2 cellular contexts compared by ENCODE assay signal in genomic region chr19:37979547-37980082, GRCh38.
A peak's percentile ranks its signal among the peaks of the same experiment; 100 is the strongest.
TF ChIP-seq lines count a peak whose summit lies in the region.

No MANE protein-coding gene starts in this region.

TF ChIP-seq in HEK293, 187 proteins besides CTCF, POLR2A, EP300 and RAD21 (continued from another document and continues in another):
- TF ChIP-seq, protein P1, sequence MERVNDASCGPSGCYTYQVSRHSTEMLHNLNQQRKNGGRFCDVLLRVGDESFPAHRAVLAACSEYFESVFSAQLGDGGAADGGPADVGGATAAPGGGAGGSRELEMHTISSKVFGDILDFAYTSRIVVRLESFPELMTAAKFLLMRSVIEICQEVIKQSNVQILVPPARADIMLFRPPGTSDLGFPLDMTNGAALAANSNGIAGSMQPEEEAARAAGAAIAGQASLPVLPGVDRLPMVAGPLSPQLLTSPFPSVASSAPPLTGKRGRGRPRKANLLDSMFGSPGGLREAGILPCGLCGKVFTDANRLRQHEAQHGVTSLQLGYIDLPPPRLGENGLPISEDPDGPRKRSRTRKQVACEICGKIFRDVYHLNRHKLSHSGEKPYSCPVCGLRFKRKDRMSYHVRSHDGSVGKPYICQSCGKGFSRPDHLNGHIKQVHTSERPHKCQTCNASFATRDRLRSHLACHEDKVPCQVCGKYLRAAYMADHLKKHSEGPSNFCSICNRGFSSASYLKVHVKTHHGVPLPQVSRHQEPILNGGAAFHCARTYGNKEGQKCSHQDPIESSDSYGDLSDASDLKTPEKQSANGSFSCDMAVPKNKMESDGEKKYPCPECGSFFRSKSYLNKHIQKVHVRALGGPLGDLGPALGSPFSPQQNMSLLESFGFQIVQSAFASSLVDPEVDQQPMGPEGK (tag by site-specific recombination; IDR thresholded peaks at IDR 0.05) = no peak; the same call in 1 of the 2 replicates
- no peak for TF ChIP-seq GLIS1 (tag by site-specific recombination; IDR thresholded peaks at IDR 0.05)
- TF ChIP-seq ZNF558 (tag by site-specific recombination; IDR thresholded peaks at IDR 0.05) = no peak
- TF ChIP-seq ZNF24 (tag by site-specific recombination; IDR thresholded peaks at IDR 0.05) = no peak
- TF ChIP-seq SP7 (tag by site-specific recombination; IDR thresholded peaks at IDR 0.05) = peak; percentile 70
- TF ChIP-seq ZNF596 (tag by site-specific recombination; IDR thresholded peaks at IDR 0.05) = no peak
- no peak for TF ChIP-seq ZNF221 (tag by site-specific recombination; IDR thresholded peaks at IDR 0.05; ENCODE audit: borderline replicate concordance)
- no peak for TF ChIP-seq ZFP3 (tag by site-specific recombination; IDR thresholded peaks at IDR 0.05; ENCODE audit: low read depth)
- no peak for TF ChIP-seq TCF7L2 (IDR thresholded peaks at IDR 0.05; ENCODE audit: borderline replicate concordance, low read depth, low read length)
- TF ChIP-seq ZNF19 (tag by site-specific recombination; IDR thresholded peaks at IDR 0.05; ENCODE audit: low read depth) = no peak
- no peak for TF ChIP-seq ZNF837 (tag by site-specific recombination; IDR thresholded peaks at IDR 0.05)
- TF ChIP-seq PRDM4 (tag by site-specific recombination; IDR thresholded peaks at IDR 0.05) = no peak; the same call in 1 of the 2 replicates
- TF ChIP-seq ZSCAN5A (tag by site-specific recombination; IDR thresholded peaks at IDR 0.05) = no peak
- TF ChIP-seq ZFP41 (tag by site-specific recombination; IDR thresholded peaks at IDR 0.05; ENCODE audit: borderline replicate concordance) = no peak
- no peak for TF ChIP-seq ZBTB49 (tag by site-specific recombination; IDR thresholded peaks at IDR 0.05; ENCODE audit: low read depth)
- TF ChIP-seq, protein P2, sequence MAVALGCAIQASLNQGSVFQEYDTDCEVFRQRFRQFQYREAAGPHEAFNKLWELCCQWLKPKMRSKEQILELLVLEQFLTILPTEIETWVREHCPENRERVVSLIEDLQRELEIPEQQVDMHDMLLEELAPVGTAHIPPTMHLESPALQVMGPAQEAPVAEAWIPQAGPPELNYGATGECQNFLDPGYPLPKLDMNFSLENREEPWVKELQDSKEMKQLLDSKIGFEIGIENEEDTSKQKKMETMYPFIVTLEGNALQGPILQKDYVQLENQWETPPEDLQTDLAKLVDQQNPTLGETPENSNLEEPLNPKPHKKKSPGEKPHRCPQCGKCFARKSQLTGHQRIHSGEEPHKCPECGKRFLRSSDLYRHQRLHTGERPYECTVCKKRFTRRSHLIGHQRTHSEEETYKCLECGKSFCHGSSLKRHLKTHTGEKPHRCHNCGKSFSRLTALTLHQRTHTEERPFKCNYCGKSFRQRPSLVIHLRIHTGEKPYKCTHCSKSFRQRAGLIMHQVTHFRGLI (tag by site-specific recombination; IDR thresholded peaks at IDR 0.05) = peak; percentile 87
- no peak for TF ChIP-seq KLF16 (tag by site-specific recombination; IDR thresholded peaks at IDR 0.05)
- TF ChIP-seq MYNN (tag by site-specific recombination; IDR thresholded peaks at IDR 0.05; ENCODE audit: borderline replicate concordance) = no peak
- no peak for TF ChIP-seq ZNF658 (tag by site-specific recombination; IDR thresholded peaks at IDR 0.05)
- TF ChIP-seq ZNF654 (tag by site-specific recombination; IDR thresholded peaks at IDR 0.05; ENCODE audit: low read depth) = no peak
- TF ChIP-seq ZNF544 (tag by site-specific recombination; IDR thresholded peaks at IDR 0.05) = no peak
- no peak for TF ChIP-seq YY2 (tag by site-specific recombination; IDR thresholded peaks at IDR 0.05)

TF ChIP-seq in HepG2, 621 proteins besides CTCF, POLR2A, EP300 and RAD21 (continued from another document and continues in another):
- TF ChIP-seq, protein P3, sequence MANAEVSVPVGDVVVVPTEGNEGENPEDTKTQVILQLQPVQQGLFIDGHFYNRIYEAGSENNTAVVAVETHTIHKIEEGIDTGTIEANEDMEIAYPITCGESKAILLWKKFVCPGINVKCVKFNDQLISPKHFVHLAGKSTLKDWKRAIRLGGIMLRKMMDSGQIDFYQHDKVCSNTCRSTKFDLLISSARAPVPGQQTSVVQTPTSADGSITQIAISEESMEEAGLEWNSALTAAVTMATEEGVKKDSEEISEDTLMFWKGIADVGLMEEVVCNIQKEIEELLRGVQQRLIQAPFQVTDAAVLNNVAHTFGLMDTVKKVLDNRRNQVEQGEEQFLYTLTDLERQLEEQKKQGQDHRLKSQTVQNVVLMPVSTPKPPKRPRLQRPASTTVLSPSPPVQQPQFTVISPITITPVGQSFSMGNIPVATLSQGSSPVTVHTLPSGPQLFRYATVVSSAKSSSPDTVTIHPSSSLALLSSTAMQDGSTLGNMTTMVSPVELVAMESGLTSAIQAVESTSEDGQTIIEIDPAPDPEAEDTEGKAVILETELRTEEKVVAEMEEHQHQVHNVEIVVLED (CRISPR knock-in tag; IDR thresholded peaks at IDR 0.05; ENCODE audit: borderline replicate concordance) = no peak
- TF ChIP-seq PHB2 (IDR thresholded peaks at IDR 0.05; ENCODE audit: partially characterized antibody) (no peak), ZNF17 (CRISPR knock-in tag; IDR thresholded peaks at IDR 0.05) (no peak), FOSL2 (CRISPR knock-in tag; IDR thresholded peaks at IDR 0.05) (peak; percentile 23; the same call in 1 of the 2 replicates), BCL6 (CRISPR knock-in tag; IDR thresholded peaks at IDR 0.05) (peak; percentile 29; the same call in 1 of the 2 replicates), ZNF775 (CRISPR knock-in tag; IDR thresholded peaks at IDR 0.05; ENCODE audit: borderline replicate concordance) (no peak), EZH2 (conservative IDR thresholded peaks at IDR 0.05; ENCODE audit: low read depth, low read length) (no peak), DNMT1 (CRISPR knock-in tag; IDR thresholded peaks at IDR 0.05) (no peak), IKZF5 (CRISPR knock-in tag; IDR thresholded peaks at IDR 0.05) (no peak), ZNF549 (CRISPR knock-in tag; IDR thresholded peaks at IDR 0.05) (no peak), ZNF770 (CRISPR knock-in tag; IDR thresholded peaks at IDR 0.05) (no peak), ASH2L (IDR thresholded peaks at IDR 0.05; ENCODE audit: insufficient read length, low read depth, low read length) (peak; percentile 30), TCF7L2 (IDR thresholded peaks at IDR 0.05; ENCODE audit: low read depth, low read length) (no peak), ZNF616 (CRISPR knock-in tag; IDR thresholded peaks at IDR 0.05; ENCODE audit: low read depth) (no peak), ETV5 (CRISPR knock-in tag; IDR thresholded peaks at IDR 0.05; ENCODE audit: borderline replicate concordance) (no peak), DR1 (CRISPR knock-in tag; IDR thresholded peaks at IDR 0.05) (peak; percentile 48; the same call in 1 of the 2 replicates), SPEN (CRISPR knock-in tag; IDR thresholded peaks at IDR 0.05; ENCODE audit: low read depth) (peak; percentile 42; the same call in 1 of the 2 replicates), MIER2 (CRISPR knock-in tag; IDR thresholded peaks at IDR 0.05) (no peak), ADNP (CRISPR knock-in tag; IDR thresholded peaks at IDR 0.05) (no peak), ZBTB38 (CRISPR knock-in tag; IDR thresholded peaks at IDR 0.05) (peak; percentile 56; the same call in 1 of the 2 replicates), ZNF274 (CRISPR knock-in tag; IDR thresholded peaks at IDR 0.05) (peak; percentile 25; the same call in 1 of the 2 replicates), ZNF350 (CRISPR knock-in tag; IDR thresholded peaks at IDR 0.05; ENCODE audit: borderline replicate concordance, low read depth) (peak; percentile 48; the same call in 1 of the 2 replicates), MYC (CRISPR knock-in tag; IDR thresholded peaks at IDR 0.05; ENCODE audit: borderline replicate concordance) (peak; percentile 52; the same call in 1 of the 2 replicates), ESRRA (CRISPR knock-in tag; IDR thresholded peaks at IDR 0.05; ENCODE audit: low read depth) (no peak), ZNF230 (CRISPR knock-in tag; IDR thresholded peaks at IDR 0.05) (no peak), KDM5B (CRISPR knock-in tag; IDR thresholded peaks at IDR 0.05; ENCODE audit: borderline replicate concordance) (peak; percentile 40; the same call in 1 of the 2 replicates), KDM1A (CRISPR knock-in tag; IDR thresholded peaks at IDR 0.05) (no peak), TEAD3 (CRISPR knock-in tag; optimal IDR thresholded peaks at IDR 0.05; ENCODE audit: borderline replicate concordance) (peak; percentile 20), ELF1 (CRISPR knock-in tag; IDR thresholded peaks at IDR 0.05) (no peak), HMG20B (CRISPR knock-in tag; conservative IDR thresholded peaks at IDR 0.05) (no peak), ZNF121 (CRISPR knock-in tag; IDR thresholded peaks at IDR 0.05) (peak; percentile 40; the same call in 1 of the 2 replicates), CEBPB (IDR thresholded peaks at IDR 0.05; ENCODE audit: borderline replicate concordance, low read depth, low read length) (peak; percentile 42; the same call in 1 of the 2 replicates), KDM2A (CRISPR knock-in tag; IDR thresholded peaks at IDR 0.05; ENCODE audit: borderline replicate concordance, low read depth) (0 out of 2 replicates have a peak, but pooled peaks have one; percentile 33), ZNF367 (CRISPR knock-in tag; IDR thresholded peaks at IDR 0.05; ENCODE audit: borderline replicate concordance) (no peak), SOX13 (IDR thresholded peaks at IDR 0.05) (no peak), SOX13 (CRISPR knock-in tag; conservative IDR thresholded peaks at IDR 0.05 in 1 of 2, IDR thresholded peaks at IDR 0.05 in 1 of 2) (0 out of 4 replicates have a peak, but pooled peaks of 1 of the 2 experiments have one; percentile 4), SALL2 (CRISPR knock-in tag; IDR thresholded peaks at IDR 0.05) (0 out of 2 replicates have a peak, but pooled peaks have one; percentile 26), ZMYM3 (CRISPR knock-in tag; IDR thresholded peaks at IDR 0.05) (0 out of 2 replicates have a peak, but pooled peaks have one; percentile 57)
- TF ChIP-seq, protein P4, sequence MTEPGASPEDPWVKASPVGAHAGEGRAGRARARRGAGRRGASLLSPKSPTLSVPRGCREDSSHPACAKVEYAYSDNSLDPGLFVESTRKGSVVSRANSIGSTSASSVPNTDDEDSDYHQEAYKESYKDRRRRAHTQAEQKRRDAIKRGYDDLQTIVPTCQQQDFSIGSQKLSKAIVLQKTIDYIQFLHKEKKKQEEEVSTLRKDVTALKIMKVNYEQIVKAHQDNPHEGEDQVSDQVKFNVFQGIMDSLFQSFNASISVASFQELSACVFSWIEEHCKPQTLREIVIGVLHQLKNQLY (CRISPR knock-in tag; IDR thresholded peaks at IDR 0.05) = no peak
- TF ChIP-seq, protein P5, sequence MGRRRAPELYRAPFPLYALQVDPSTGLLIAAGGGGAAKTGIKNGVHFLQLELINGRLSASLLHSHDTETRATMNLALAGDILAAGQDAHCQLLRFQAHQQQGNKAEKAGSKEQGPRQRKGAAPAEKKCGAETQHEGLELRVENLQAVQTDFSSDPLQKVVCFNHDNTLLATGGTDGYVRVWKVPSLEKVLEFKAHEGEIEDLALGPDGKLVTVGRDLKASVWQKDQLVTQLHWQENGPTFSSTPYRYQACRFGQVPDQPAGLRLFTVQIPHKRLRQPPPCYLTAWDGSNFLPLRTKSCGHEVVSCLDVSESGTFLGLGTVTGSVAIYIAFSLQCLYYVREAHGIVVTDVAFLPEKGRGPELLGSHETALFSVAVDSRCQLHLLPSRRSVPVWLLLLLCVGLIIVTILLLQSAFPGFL (CRISPR knock-in tag; IDR thresholded peaks at IDR 0.05) = no peak
- TF ChIP-seq, protein P6, sequence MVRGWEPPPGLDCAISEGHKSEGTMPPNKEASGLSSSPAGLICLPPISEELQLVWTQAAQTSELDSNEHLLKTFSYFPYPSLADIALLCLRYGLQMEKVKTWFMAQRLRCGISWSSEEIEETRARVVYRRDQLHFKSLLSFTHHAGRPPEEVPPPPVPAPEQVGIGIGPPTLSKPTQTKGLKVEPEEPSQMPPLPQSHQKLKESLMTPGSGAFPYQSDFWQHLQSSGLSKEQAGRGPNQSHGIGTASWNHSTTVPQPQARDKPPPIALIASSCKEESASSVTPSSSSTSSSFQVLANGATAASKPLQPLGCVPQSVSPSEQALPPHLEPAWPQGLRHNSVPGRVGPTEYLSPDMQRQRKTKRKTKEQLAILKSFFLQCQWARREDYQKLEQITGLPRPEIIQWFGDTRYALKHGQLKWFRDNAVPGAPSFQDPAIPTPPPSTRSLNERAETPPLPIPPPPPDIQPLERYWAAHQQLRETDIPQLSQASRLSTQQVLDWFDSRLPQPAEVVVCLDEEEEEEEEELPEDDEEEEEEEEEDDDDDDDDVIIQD (CRISPR knock-in tag; IDR thresholded peaks at IDR 0.05; ENCODE audit: low read depth) = no peak
- TF ChIP-seq, protein P7, sequence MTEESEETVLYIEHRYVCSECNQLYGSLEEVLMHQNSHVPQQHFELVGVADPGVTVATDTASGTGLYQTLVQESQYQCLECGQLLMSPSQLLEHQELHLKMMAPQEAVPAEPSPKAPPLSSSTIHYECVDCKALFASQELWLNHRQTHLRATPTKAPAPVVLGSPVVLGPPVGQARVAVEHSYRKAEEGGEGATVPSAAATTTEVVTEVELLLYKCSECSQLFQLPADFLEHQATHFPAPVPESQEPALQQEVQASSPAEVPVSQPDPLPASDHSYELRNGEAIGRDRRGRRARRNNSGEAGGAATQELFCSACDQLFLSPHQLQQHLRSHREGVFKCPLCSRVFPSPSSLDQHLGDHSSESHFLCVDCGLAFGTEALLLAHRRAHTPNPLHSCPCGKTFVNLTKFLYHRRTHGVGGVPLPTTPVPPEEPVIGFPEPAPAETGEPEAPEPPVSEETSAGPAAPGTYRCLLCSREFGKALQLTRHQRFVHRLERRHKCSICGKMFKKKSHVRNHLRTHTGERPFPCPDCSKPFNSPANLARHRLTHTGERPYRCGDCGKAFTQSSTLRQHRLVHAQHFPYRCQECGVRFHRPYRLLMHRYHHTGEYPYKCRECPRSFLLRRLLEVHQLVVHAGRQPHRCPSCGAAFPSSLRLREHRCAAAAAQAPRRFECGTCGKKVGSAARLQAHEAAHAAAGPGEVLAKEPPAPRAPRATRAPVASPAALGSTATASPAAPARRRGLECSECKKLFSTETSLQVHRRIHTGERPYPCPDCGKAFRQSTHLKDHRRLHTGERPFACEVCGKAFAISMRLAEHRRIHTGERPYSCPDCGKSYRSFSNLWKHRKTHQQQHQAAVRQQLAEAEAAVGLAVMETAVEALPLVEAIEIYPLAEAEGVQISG (CRISPR knock-in tag; IDR thresholded peaks at IDR 0.05) = peak; percentile 69
